In the genomic region with DNA sequence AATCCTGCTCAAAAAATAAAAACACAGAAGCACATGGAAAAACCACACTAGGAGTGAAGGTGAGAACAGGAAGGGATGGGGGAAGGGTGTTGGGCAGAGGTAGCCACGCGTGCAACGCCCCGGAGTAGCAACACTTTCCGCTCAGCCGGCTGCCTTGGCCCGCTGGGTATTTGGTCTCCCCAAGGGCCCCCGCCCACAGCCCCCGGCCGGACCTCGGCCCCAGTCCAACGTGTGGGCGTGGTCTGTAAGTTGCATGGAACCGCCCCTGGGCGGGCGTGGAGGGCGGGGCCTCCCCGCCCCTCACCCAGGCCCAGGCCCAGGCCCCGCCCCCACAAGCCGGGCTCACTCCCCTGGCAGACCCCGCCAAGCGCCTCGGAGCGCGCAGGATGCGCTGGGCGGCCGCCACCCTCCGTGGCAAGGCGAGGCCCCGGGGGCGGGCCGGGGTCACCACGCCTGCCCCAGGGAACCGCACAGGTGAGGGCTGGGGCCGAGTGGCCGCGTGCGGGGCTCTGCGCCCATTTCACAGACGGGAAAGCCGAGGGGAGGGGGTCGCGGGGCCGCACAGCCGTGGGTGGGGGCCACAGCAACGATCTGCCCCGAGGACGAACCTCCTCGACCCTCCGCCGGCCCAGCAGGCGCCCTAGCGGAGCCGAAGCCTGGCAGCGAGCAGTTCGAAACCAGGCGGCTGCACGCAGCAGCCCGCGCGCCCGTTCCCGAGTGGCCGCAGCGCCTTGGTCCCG, we compare ENCODE assay signal across 8 cellular contexts. TPM values are rescaled to one million over a fixed set of nuclear protein-coding genes. Genes with fewer than 3 reads are reported as not detected.
DNase-seq lines count a peak whose midpoint lies in the region; ATAC-seq and TF ChIP-seq lines count a peak whose summit lies in the region.

TSS of gene SUSD3 (plus strand) at position 345 of the 740 bp plus-strand sequence. CDS start at position 387, 42 bp downstream.

- H2AK5ac ChIP-seq in trophoblast cell (ENCODE audit: low read length): no peak within 1 kb of the TSS

- no CpG with 5 or more reads among the region's 67 CpGs for WGBS in trophoblast cell (ENCODE audit: extremely low coverage, insufficient coverage, insufficient read length)

- H2AFZ ChIP-seq in trophoblast cell (ENCODE audit: insufficient read depth, low read length, poor library complexity): peak within 1 kb of the TSS; percentile 10

- H3K4me2 ChIP-seq in trophoblast cell (ENCODE audit: low read length): peak within 1 kb of the TSS; percentile 60

- H3K9ac ChIP-seq in trophoblast cell (ENCODE audit: low read length): no peak within 1 kb of the TSS

- H3K4me3 ChIP-seq in NB4 (ENCODE audit: low read depth, low read length): peak within 1 kb of the TSS; percentile 77
- peak within 1 kb of the TSS; percentile 31 for H3K4me3 ChIP-seq in fibroblast of the aortic adventitia (ENCODE audit: low read depth, low read length)
- no peak within 1 kb of the TSS for H3K4me3 ChIP-seq in trophoblast cell (ENCODE audit: low read depth, low read length)

- H3K18ac ChIP-seq in trophoblast cell (ENCODE audit: low read length): no peak within 1 kb of the TSS

- no peaks in the 10 kb centered on the region for H3K36me3 ChIP-seq in trophoblast cell (ENCODE audit: control insufficient read depth in 1 of 2, insufficient read depth in 2 of 2, low read length in 2 of 2)

- peak; percentile 20 for DNase-seq in GF-D8 (lab: John Stamatoyannopoulos, UW)
- peak; percentile 88 for DNase-seq in NB4 (ENCODE audit: low read depth)
- DNase-seq in activated T-cell treated with anti-CD3 and anti-CD28 coated beads, Interleukin-2, amount 50 U/mL, for 1 hour: peak; percentile 78
- DNase-seq in fibroblast of the aortic adventitia (ENCODE audit: low read depth): peak; percentile 9
- DNase-seq in trophoblast cell: peak; percentile 32 to 47
- DNase-seq in D341Med (ENCODE audit: low spot score): no peak
- no peak for DNase-seq in NK-92 treated with Interleukin-12 subunit alpha and Interleukin-12 subunit beta, amount 100 ng/mL, for 24 hours (lab: John Stamatoyannopoulos, UW)

- no peak within 1 kb of the TSS for H2BK5ac ChIP-seq in trophoblast cell (ENCODE audit: low read depth, low read length, poor library complexity)

- H3K79me2 ChIP-seq in trophoblast cell (ENCODE audit: control insufficient read depth, insufficient read depth, low read length, poor library complexity): no peaks in the 10 kb centered on the region

- H2BK120ac ChIP-seq in trophoblast cell (ENCODE audit: insufficient read depth, low read length, poor library complexity): no peak within 1 kb of the TSS

- no peak for TF ChIP-seq CTCF in NB4 (IDR thresholded peaks at IDR 0.05; ENCODE audit: low read depth, low read length)
- TF ChIP-seq CTCF in fibroblast of the aortic adventitia (IDR thresholded peaks at IDR 0.05; ENCODE audit: insufficient read depth, low read length): no peak

- no peak within 1 kb of the TSS for H4K12ac ChIP-seq in trophoblast cell (ENCODE audit: low read depth, low read length)

- no peak within 1 kb of the TSS for H2BK12ac ChIP-seq in trophoblast cell (ENCODE audit: low read length)

- no peak within 1 kb of the TSS for H3K23ac ChIP-seq in trophoblast cell (ENCODE audit: low read length)

- no peak within 1 kb of the TSS for H3K27ac ChIP-seq in trophoblast cell (ENCODE audit: low read depth, low read length)

- H3K4ac ChIP-seq in trophoblast cell (ENCODE audit: low read depth, low read length): no peak within 1 kb of the TSS

- no peaks in the 10 kb centered on the region for H3K27me3 ChIP-seq in trophoblast cell (ENCODE audit: insufficient read depth, low read length)

- H4K91ac ChIP-seq in trophoblast cell (ENCODE audit: low read depth, low read length): no peak within 1 kb of the TSS

- no peaks in the 10 kb centered on the region for H3K79me1 ChIP-seq in trophoblast cell (ENCODE audit: low read length)

- H3K14ac ChIP-seq in trophoblast cell (ENCODE audit: low read length): no peak within 1 kb of the TSS

- peak; percentile 35 for ATAC-seq in GM21786 (IDR thresholded peaks at IDR 0.05; ENCODE audit: unreplicated experiment)

- peaks cover 4 to 5% of the 10 kb centered on the region in 2 experiments for H3K4me1 ChIP-seq in trophoblast cell (ENCODE audit: control insufficient read depth in 1 of 2, insufficient read depth in 2 of 2, low read length in 2 of 2)

- no peaks in the 10 kb centered on the region for H3K9me3 ChIP-seq in trophoblast cell (ENCODE audit: insufficient read depth, low read depth, low read length)

- no peak within 1 kb of the TSS for H4K8ac ChIP-seq in trophoblast cell (ENCODE audit: low read depth, low read length)

- TF ChIP-seq POLR2A in NB4 (IDR thresholded peaks at IDR 0.05; ENCODE audit: extremely low read depth, insufficient read length): peak; percentile 75

RNA-seq across cellular contexts. Expression of gene SUSD3, which starts in this region (rescaled TPM):
- total RNA-seq in fibroblast of the aortic adventitia (ENCODE audit: low replicate concordance): 0.09 TPM in 1 of 2 replicates, not detected in the other
- polyA plus RNA-seq in trophoblast cell (2013): 0.37 and 0.44 TPM in 2 replicates

Comparison
In these comparisons a context has a peak if more than half of its experiments do, and no peak if none do; other contexts are left out.
1. Peak in DNase-seq and H3K4me3 ChIP-seq in fibroblast of the aortic adventitia; RNA of the gene not detected or under 1 TPM.
2. DNase-seq: peak in GF-D8 (single experiment), NB4 (single experiment), activated T-cell treated with anti-CD3 and anti-CD28 coated beads, Interleukin-2, amount 50 U/mL, for 1 hour (single experiment) and trophoblast cell (2 of 2); none in D341Med (single experiment) and NK-92 treated with Interleukin-12 subunit alpha and Interleukin-12 subunit beta, amount 100 ng/mL, for 24 hours (single experiment).